In the genomic region with DNA sequence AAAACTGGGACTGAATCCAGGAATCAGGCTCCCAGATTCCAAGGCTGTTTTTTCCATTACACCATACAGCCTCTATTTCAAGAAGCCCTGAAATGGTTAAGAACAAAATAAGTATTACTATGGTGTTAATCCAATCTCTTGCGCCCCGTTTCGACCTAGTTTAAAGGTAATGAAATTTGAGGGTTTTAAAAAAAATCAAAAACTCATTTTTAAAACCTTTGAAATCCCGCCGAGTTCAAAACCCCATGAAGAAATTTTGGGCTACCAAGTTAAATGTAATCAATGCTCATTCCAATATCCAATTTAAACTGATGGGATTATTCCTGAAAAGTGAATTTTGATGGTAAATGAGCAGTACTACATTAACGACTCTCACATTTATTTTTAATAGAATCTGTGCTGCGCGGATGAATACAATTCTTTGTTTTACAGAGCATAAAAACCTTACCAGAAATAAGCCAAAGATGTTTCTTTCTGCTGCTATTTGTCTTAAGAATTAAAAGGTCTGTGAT, we compare ENCODE assay signal across 8 cellular contexts. TPM values are rescaled to one million over a fixed set of nuclear protein-coding genes. Genes with fewer than 3 reads are reported as not detected.
DNase-seq lines count a peak whose midpoint lies in the region; ATAC-seq and TF ChIP-seq lines count a peak whose summit lies in the region.

No MANE protein-coding gene starts in this region.

- DNase-seq in BE2C = no peak
- DNase-seq in MM.1S = no peak
- DNase-seq in NCI-H226 = no peak
- no peak for DNase-seq in NCI-H2029 treated with DMSO at 0.1 percent for 48 hours (lab: John Stamatoyannopoulos, UW)

- H2AFZ ChIP-seq in MM.1S (ENCODE audit: low read length) (peak overlapping the region; percentile 91), neural cell (ENCODE audit: low read depth, low read length) (peak overlapping the region; percentile 65)

- ATAC-seq in GM19351 (IDR thresholded peaks at IDR 0.05; ENCODE audit: unreplicated experiment) = no peak
- ATAC-seq in HG02884 (IDR thresholded peaks at IDR 0.05; ENCODE audit: unreplicated experiment) = no peak

- peak overlapping the region; percentile 57 for H3K4me3 ChIP-seq in BE2C (ENCODE audit: low read depth, low read length)
- H3K4me3 ChIP-seq in MM.1S (ENCODE audit: low read length) = peak overlapping the region; percentile 74
- H3K4me3 ChIP-seq in duodenal mucosa (ENCODE audit: low read depth in 1 of 2, low read length in 2 of 2) = peak overlapping the region; percentile 56 to 86
- peak overlapping the region; percentile 87 for H3K4me3 ChIP-seq in neural cell (ENCODE audit: low read length)

- H3K9me2 ChIP-seq in MM.1S (replicated peaks; ENCODE audit: insufficient read depth, low read length) (no peaks in the 10 kb centered on the region), neural cell (ENCODE audit: insufficient read depth, low read length) (no peaks in the 10 kb centered on the region)

- TF ChIP-seq EP300 in neural cell (conservative IDR thresholded peaks at IDR 0.05; ENCODE audit: poor library complexity, severe bottlenecking) = no peak

- no peak for TF ChIP-seq RAD21 in neural cell (conservative IDR thresholded peaks at IDR 0.05)

- H3K4me1 ChIP-seq in BE2C (peaks cover 2% of the 10 kb centered on the region; the same call in 1 of the 2 replicates), MM.1S (ENCODE audit: low read length) (peaks cover 16% of the 10 kb centered on the region; the same call in 1 of the 2 replicates), duodenal mucosa (ENCODE audit: control insufficient read depth in 1 of 2, insufficient read depth in 2 of 2, low read length in 2 of 2) (peaks cover 20 to 21% of the 10 kb centered on the region in 2 donors)

- H3K4me2 ChIP-seq in MM.1S (ENCODE audit: low read depth, low read length) (peak overlapping the region; percentile 90), neural cell (ENCODE audit: low read length) (peak overlapping the region; percentile 65)

- H4K20me1 ChIP-seq in MM.1S (ENCODE audit: insufficient read depth, low read length) (no peaks in the 10 kb centered on the region), neural cell (ENCODE audit: insufficient read depth) (peaks cover 14% of the 10 kb centered on the region)

- H3K9ac ChIP-seq in MM.1S (ENCODE audit: low read length) (peak overlapping the region; percentile 70), duodenal mucosa (ENCODE audit: low read depth in 1 of 2, low read length in 2 of 2) (peak overlapping the region; percentile 45 to 76), neural cell (ENCODE audit: low read length) (peak overlapping the region; percentile 82)

- peak overlapping the region; percentile 80 for H3K27ac ChIP-seq in MM.1S (ENCODE audit: low read length)
- peak overlapping the region; percentile 92 for H3K27ac ChIP-seq in duodenal mucosa (ENCODE audit: low read depth, low read length)
- peak overlapping the region; percentile 86 for H3K27ac ChIP-seq in neural cell (ENCODE audit: low read length)

- H3K9me3 ChIP-seq in BE2C = no peaks in the 10 kb centered on the region
- H3K9me3 ChIP-seq in MM.1S (replicated peaks; ENCODE audit: insufficient read depth, low read length) = no peaks in the 10 kb centered on the region
- H3K9me3 ChIP-seq in duodenal mucosa (ENCODE audit: control insufficient read depth in 1 of 2, low read length in 2 of 2) = no peaks in the 10 kb centered on the region
- H3K9me3 ChIP-seq in neural cell (ENCODE audit: low read length) = no peaks in the 10 kb centered on the region

- H3K36me3 ChIP-seq in BE2C (no peaks in the 10 kb centered on the region), MM.1S (replicated peaks; ENCODE audit: insufficient read depth, low read length) (no peaks in the 10 kb centered on the region), duodenal mucosa (ENCODE audit: control insufficient read depth in 1 of 2, insufficient read depth in 2 of 2, low read length in 2 of 2) (no peaks in the 10 kb centered on the region), neural cell (ENCODE audit: insufficient read depth, low read length) (no peaks in the 10 kb centered on the region)

- H3K79me2 ChIP-seq in MM.1S (ENCODE audit: low read length) = peaks cover 34% of the 10 kb centered on the region
- H3K79me2 ChIP-seq in neural cell (replicated peaks; ENCODE audit: insufficient read depth, low read length) = peaks cover 32% of the 10 kb centered on the region

- TF ChIP-seq CTCF in BE2C (IDR thresholded peaks at IDR 0.05; ENCODE audit: low read depth, low read length) (no peak), MM.1S (IDR thresholded peaks at IDR 0.05; ENCODE audit: low read length) (no peak), neural cell (IDR thresholded peaks at IDR 0.05; ENCODE audit: poor library complexity, severe bottlenecking) (peak; percentile 6)

- no peaks in the 10 kb centered on the region for H3K27me3 ChIP-seq in BE2C
- H3K27me3 ChIP-seq in MM.1S (replicated peaks; ENCODE audit: insufficient read depth, low read length) = no peaks in the 10 kb centered on the region
- H3K27me3 ChIP-seq in duodenal mucosa (ENCODE audit: control insufficient read depth in 1 of 2, insufficient read depth in 2 of 2, low read length in 2 of 2) = no peaks in the 10 kb centered on the region
- no peaks in the 10 kb centered on the region for H3K27me3 ChIP-seq in neural cell (ENCODE audit: insufficient read depth, low read depth, low read length)

- H3F3A ChIP-seq in MM.1S (ENCODE audit: insufficient read depth, low read length) = peaks cover 24% of the 10 kb centered on the region
- no peaks in the 10 kb centered on the region for H3F3A ChIP-seq in neural cell (ENCODE audit: insufficient read depth, low read length, poor library complexity, severe bottlenecking)

TF ChIP-seq in neural cell, 6 proteins besides CTCF, POLR2A, EP300 and RAD21:
- TF ChIP-seq POLR2AphosphoS5 (IDR thresholded peaks at IDR 0.05) (no peak), SMC3 (conservative IDR thresholded peaks at IDR 0.05; ENCODE audit: poor library complexity) (no peak), TAF1 (IDR thresholded peaks at IDR 0.05; ENCODE audit: low read depth) (no peak), EZH2 (IDR thresholded peaks at IDR 0.05; ENCODE audit: borderline replicate concordance, insufficient read depth, low read length, poor library complexity, severe bottlenecking) (no peak), MXI1 (conservative IDR thresholded peaks at IDR 0.05; ENCODE audit: poor library complexity, severe bottlenecking) (no peak)
- TF ChIP-seq, protein P1, sequence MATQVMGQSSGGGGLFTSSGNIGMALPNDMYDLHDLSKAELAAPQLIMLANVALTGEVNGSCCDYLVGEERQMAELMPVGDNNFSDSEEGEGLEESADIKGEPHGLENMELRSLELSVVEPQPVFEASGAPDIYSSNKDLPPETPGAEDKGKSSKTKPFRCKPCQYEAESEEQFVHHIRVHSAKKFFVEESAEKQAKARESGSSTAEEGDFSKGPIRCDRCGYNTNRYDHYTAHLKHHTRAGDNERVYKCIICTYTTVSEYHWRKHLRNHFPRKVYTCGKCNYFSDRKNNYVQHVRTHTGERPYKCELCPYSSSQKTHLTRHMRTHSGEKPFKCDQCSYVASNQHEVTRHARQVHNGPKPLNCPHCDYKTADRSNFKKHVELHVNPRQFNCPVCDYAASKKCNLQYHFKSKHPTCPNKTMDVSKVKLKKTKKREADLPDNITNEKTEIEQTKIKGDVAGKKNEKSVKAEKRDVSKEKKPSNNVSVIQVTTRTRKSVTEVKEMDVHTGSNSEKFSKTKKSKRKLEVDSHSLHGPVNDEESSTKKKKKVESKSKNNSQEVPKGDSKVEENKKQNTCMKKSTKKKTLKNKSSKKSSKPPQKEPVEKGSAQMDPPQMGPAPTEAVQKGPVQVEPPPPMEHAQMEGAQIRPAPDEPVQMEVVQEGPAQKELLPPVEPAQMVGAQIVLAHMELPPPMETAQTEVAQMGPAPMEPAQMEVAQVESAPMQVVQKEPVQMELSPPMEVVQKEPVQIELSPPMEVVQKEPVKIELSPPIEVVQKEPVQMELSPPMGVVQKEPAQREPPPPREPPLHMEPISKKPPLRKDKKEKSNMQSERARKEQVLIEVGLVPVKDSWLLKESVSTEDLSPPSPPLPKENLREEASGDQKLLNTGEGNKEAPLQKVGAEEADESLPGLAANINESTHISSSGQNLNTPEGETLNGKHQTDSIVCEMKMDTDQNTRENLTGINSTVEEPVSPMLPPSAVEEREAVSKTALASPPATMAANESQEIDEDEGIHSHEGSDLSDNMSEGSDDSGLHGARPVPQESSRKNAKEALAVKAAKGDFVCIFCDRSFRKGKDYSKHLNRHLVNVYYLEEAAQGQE (IDR thresholded peaks at IDR 0.05; ENCODE audit: borderline replicate concordance) = no peak

RNA-seq across cellular contexts. Expression of a gene that starts 0.8 kb away (rescaled TPM):
- polyA plus RNA-seq in BE2C (2012; ENCODE audit: insufficient read depth, insufficient read length, low read depth) = 15.3 TPM
- 32.6 and 33.2 TPM in 2 replicates for polyA plus RNA-seq in neural cell
- 42.6 and 43.6 TPM in 2 replicates for polyA minus RNA-seq in neural cell
